ENCODE assay signal across 18 cellular contexts in genomic region chr18:3283908-3284307, GRCh38. TPM values are rescaled to one million over a fixed set of nuclear protein-coding genes. Genes with fewer than 3 reads are reported as not detected.
A peak's percentile ranks its signal among the peaks of the same experiment; 100 is the strongest.
DNase-seq lines count a peak whose midpoint lies in the region; ATAC-seq and TF ChIP-seq lines count a peak whose summit lies in the region.
"Had no signal": no experiment of that assay in that cellular context is flagged by ENCODE, and none has a peak within 500 bp of the region (broad histone marks: within the 10 kb centered on the region; RNA-seq: fewer than 3 reads in every experiment).

No MANE protein-coding gene starts in this region.

- ATAC-seq in left lung, result no peak
- ATAC-seq in GM21360 (IDR thresholded peaks at IDR 0.05; ENCODE audit: unreplicated experiment), result no peak

- H3K4me1 ChIP-seq in mesendoderm (ENCODE audit: control insufficient read depth, low read depth, low read length), result no peaks in the 10 kb centered on the region
- peaks cover 0 to 12% of the 10 kb centered on the region in 2 donors for H3K4me1 ChIP-seq in left lung

- intact Hi-C loops in left lung (cut with DNase I), result loop anchor here (5.0 to 10.0 kb wide), 4 partner anchors 171 to 383 kb away; partner anchors contain the start of gene TGIF1 (in 1 of the 2)

- peak overlapping the region in 2 of 5 experiments; percentile 34 to 63 for H3K4me3 Mint-ChIP-seq in brain
- H3K4me3 Mint-ChIP-seq: activated naive CD8-positive, alpha-beta T cell treated with anti-CD3 and anti-CD28 coated beads, Interleukin-2, amount 10 ng/mL, durations not matched to agents 7 days and 5 days; CD8-positive, alpha-beta memory T cell; stimulated activated naive CD8-positive, alpha-beta T cell treated with anti-CD3 and anti-CD28 coated beads, Interleukin-15, Interleukin-2, amounts not matched to agents 100 ng/mL and 50 ng/mL, for 24 hours had no signal

- H3K27me3 ChIP-seq in mesendoderm (ENCODE audit: insufficient read depth, low read length, poor library complexity), result no peaks in the 10 kb centered on the region
- H3K27me3 ChIP-seq in left lung, result no peaks in the 10 kb centered on the region
- H3K27me3 ChIP-seq: right atrium auricular region had no signal

- H3K4me3 ChIP-seq in mesendoderm (ENCODE audit: low read length), result no peak overlapping the region
- no peak overlapping the region for H3K4me3 ChIP-seq in left lung

- no peak overlapping the region for H2BK15ac ChIP-seq in mesendoderm (replicated peaks; ENCODE audit: low read depth)

- peaks cover under 1 to 19% (median 3%) of the 10 kb centered on the region in 5 experiments for H3K9me3 Mint-ChIP-seq in brain
- H3K9me3 Mint-ChIP-seq: activated naive CD8-positive, alpha-beta T cell treated with anti-CD3 and anti-CD28 coated beads, Interleukin-2, amount 10 ng/mL, durations not matched to agents 7 days and 5 days; stimulated activated naive CD8-positive, alpha-beta T cell treated with anti-CD3 and anti-CD28 coated beads, Interleukin-15, Interleukin-2, amounts not matched to agents 100 ng/mL and 50 ng/mL, for 24 hours had no signal

- no peaks in the 10 kb centered on the region for H3K9me3 ChIP-seq in left lung
- H3K9me3 ChIP-seq: right atrium auricular region had no signal

- no peak overlapping the region for H2BK120ac ChIP-seq in mesendoderm (ENCODE audit: low read depth, low read length)

- peak overlapping the region; percentile 17 for H3K9ac ChIP-seq in mesendoderm (ENCODE audit: low read length)

- no peak overlapping the region for H3K56ac ChIP-seq in mesendoderm (ENCODE audit: low read length)

- no peak overlapping the region for H2AK5ac ChIP-seq in mesendoderm (ENCODE audit: low read length)

- H3K4ac ChIP-seq in mesendoderm (ENCODE audit: low read depth, low read length), result no peak overlapping the region

- H3K27ac ChIP-seq in mesendoderm (ENCODE audit: low read depth, low read length), result no peak overlapping the region
- peak overlapping the region; percentile 63 for H3K27ac ChIP-seq in temporal lobe (ENCODE audit: low read depth, low read length)
- peak overlapping the region in 1 of 2 donors; percentile 40 for H3K27ac ChIP-seq in left lung
- H3K27ac ChIP-seq: 22Rv1 had no signal

- H3K4me2 ChIP-seq in mesendoderm (ENCODE audit: low read length), result no peak overlapping the region

- peaks cover 4% of the 10 kb centered on the region for H3K27me3 Mint-ChIP-seq in brain
- H3K27me3 Mint-ChIP-seq: activated naive CD8-positive, alpha-beta T cell treated with anti-CD3 and anti-CD28 coated beads, Interleukin-2, amount 10 ng/mL, durations not matched to agents 7 days and 5 days; stimulated activated naive CD8-positive, alpha-beta T cell treated with anti-CD3 and anti-CD28 coated beads, Interleukin-15, Interleukin-2, amounts not matched to agents 100 ng/mL and 50 ng/mL, for 24 hours had no signal

- H4K8ac ChIP-seq in mesendoderm (ENCODE audit: low read depth, low read length), result no peak overlapping the region

- no CpG with 5 or more reads among the region's 7 CpGs for WGBS in mesendoderm (ENCODE audit: extremely low coverage, insufficient coverage, low lambda C conversion rate)

- TF ChIP-seq CTCF in brain (conservative IDR thresholded peaks at IDR 0.05), result no peak
- no peak for TF ChIP-seq CTCF in left lung (IDR thresholded peaks at IDR 0.05)

- peak overlapping the region; percentile 62 to 89 (median 74) for H3K27ac Mint-ChIP-seq in brain
- H3K27ac Mint-ChIP-seq: activated naive CD8-positive, alpha-beta T cell treated with anti-CD3 and anti-CD28 coated beads, Interleukin-2, amount 10 ng/mL, durations not matched to agents 7 days and 5 days; stimulated activated naive CD8-positive, alpha-beta T cell treated with anti-CD3 and anti-CD28 coated beads, Interleukin-15, Interleukin-2, amounts not matched to agents 100 ng/mL and 50 ng/mL, for 24 hours had no signal

- no peak overlapping the region for H4K5ac ChIP-seq in mesendoderm (ENCODE audit: low read length)

- H2BK5ac ChIP-seq in mesendoderm (ENCODE audit: low read length), result peak overlapping the region; percentile 27

- no peaks in the 10 kb centered on the region for H3K79me2 ChIP-seq in mesendoderm (ENCODE audit: control insufficient read depth, insufficient read depth, low read length)

- H3K18ac ChIP-seq in mesendoderm (ENCODE audit: low read length), result no peak overlapping the region

- H3K4me1 Mint-ChIP-seq in brain, result peaks cover 24% of the 10 kb centered on the region
- H3K4me1 Mint-ChIP-seq: CD8-positive, alpha-beta memory T cell had no signal

- H3K36me3 ChIP-seq in mesendoderm (ENCODE audit: control insufficient read depth, insufficient read depth, low read length) (no peaks in the 10 kb centered on the region), left lung (peaks cover 0 to 3% of the 10 kb centered on the region in 2 donors)
- H3K36me3 ChIP-seq: right atrium auricular region had no signal

- H3K79me1 ChIP-seq in mesendoderm (ENCODE audit: low read length), result no peaks in the 10 kb centered on the region

- DNase-seq in DMS 273 (lab: John Stamatoyannopoulos, UW; ENCODE audit: unreplicated experiment) (peak; percentile 14), DMS 273 treated with DMSO at 0.1 percent for 48 hours (lab: John Stamatoyannopoulos, UW) (no peak), mesendoderm (no peak), HuH-7 (ENCODE audit: low spot score) (no peak), left lung (no peak)
- DNase-seq: activated CD4-positive, CD25-positive, alpha-beta regulatory T cell treated with anti-CD3 and anti-CD28 coated beads, Interleukin-2, amount 50 U/mL, for 72 hours; activated naive CD8-positive, alpha-beta T cell treated with anti-CD3 and anti-CD28 coated beads, Interleukin-2, amount 10 ng/mL, durations not matched to agents 7 days and 5 days; activated T-cell treated with anti-CD3 and anti-CD28 coated beads for 4 hours; CD8-positive, alpha-beta memory T cell; cortex of kidney; NCI-H2029 treated with DMSO at 0.1 percent for 48 hours; SW 1271 had no signal

- H3K23ac ChIP-seq in mesendoderm (ENCODE audit: low read length), result no peak overlapping the region

- no peaks in the 10 kb centered on the region for H3K36me3 Mint-ChIP-seq in brain

RNA-seq across cellular contexts. Expression of gene MYL12B, which starts 22.0 kb away (rescaled TPM):
- polyA plus RNA-seq in brain (ENCODE audit: insufficient read depth, low read depth, low replicate concordance), result 210 TPM
- polyA plus RNA-seq in mesendoderm (2013, experiment 1 of 2), result 268 TPM
- polyA plus RNA-seq in mesendoderm (2013, experiment 2 of 2), result 263 TPM
- total RNA-seq in temporal lobe, result 128 TPM
- total RNA-seq in left lung, result 100 to 1,000 TPM; 377 to 467 TPM

RNA-seq across cellular contexts. Expression of gene MYL12A, which starts 36.3 kb away (rescaled TPM):
- 89.2 TPM for polyA plus RNA-seq in brain (ENCODE audit: insufficient read depth, low read depth, low replicate concordance)
- polyA plus RNA-seq in mesendoderm (2013, experiment 1 of 2), result 475 TPM
- 490 TPM for polyA plus RNA-seq in mesendoderm (2013, experiment 2 of 2)
- total RNA-seq in temporal lobe, result 34.2 TPM
- 100 to 1,000 TPM; 532 to 556 TPM for total RNA-seq in left lung

Comparison
In these comparisons a context has a peak if more than half of its experiments do, and no peak if none do; other contexts are left out.
1. RNA of gene MYL12A, which starts 36.3 kb away (total RNA-seq): 532 to 556 TPM in left lung; 34.2 TPM in temporal lobe (single experiment); every median in the first group is over 10 times any median in the second.